In the genomic region with DNA sequence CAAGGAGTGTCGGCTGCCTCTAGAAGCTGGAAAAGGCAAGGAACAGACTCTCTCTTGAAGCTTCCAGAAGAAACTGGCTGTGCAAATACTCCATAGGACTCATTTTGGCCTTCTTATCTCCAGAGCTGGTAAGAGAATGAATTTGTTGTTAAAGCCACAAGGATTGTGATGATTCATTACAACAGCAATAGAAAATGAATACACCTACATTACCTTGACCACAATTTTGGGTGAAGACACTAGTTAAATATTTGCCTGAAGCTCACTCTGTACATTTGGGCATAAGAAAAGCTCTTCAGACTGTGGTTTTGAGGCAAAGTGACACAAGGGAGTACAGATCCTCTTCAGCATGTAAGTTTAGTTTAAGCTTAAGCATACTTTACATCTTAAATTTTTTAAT, we compare ENCODE assay signal across 17 cellular contexts.
A peak's percentile ranks its signal among the peaks of the same experiment; 100 is the strongest.
DNase-seq lines count a peak whose midpoint lies in the region; ATAC-seq and TF ChIP-seq lines count a peak whose summit lies in the region.
"Had no signal": no experiment of that assay in that cellular context is flagged by ENCODE, and none has a peak within 500 bp of the region (broad histone marks: within the 10 kb centered on the region; RNA-seq: fewer than 3 reads in every experiment).

No MANE protein-coding gene starts in this region.

- no peaks in the 10 kb centered on the region for H3K79me2 ChIP-seq in PC-3 (ENCODE audit: low read length)

- H3K36me3 ChIP-seq in PC-3 (ENCODE audit: low read depth, low read length) (no peaks in the 10 kb centered on the region), BE2C (no peaks in the 10 kb centered on the region), right atrium auricular region (no peaks in the 10 kb centered on the region)
- H3K36me3 ChIP-seq: WERI-Rb-1 had no signal

- DNase-seq in Caki2 (ENCODE audit: low read depth) (peak; percentile 26), PC-3 (peak; percentile 81), BE2C (no peak), right atrium auricular region (ENCODE audit: low spot score) (no peak), MV-4-11 (lab: John Stamatoyannopoulos, UW) (no peak)
- no peak for DNase-seq in activated naive CD4-positive, alpha-beta T cell (lab: John Stamatoyannopoulos, UW)
- DNase-seq: 8988T; activated CD8-positive, alpha-beta memory T cell treated with anti-CD3 and anti-CD28 coated beads, Interleukin-2, amount 10 ng/mL, durations not matched to agents 7 days and 5 days; activated naive CD4-positive, alpha-beta T cell treated with anti-CD3 and anti-CD28 coated beads, Interleukin-2, amount 10 ng/mL, durations not matched to agents 7 days and 5 days; CD4-positive, CD25-positive, alpha-beta regulatory T cell; effector CD4-positive, alpha-beta T cell; NCI-H1092 treated with DMSO at 0.1 percent for 48 hours; NCI-H2171 treated with DMSO at 0.1 percent for 48 hours; SW 1271; WERI-Rb-1 had no signal

- H3F3A ChIP-seq in PC-3 (ENCODE audit: low read length, unreplicated experiment) = peaks cover 5% of the 10 kb centered on the region

- H3K9me3 ChIP-seq in PC-3 (ENCODE audit: low read length) = no peaks in the 10 kb centered on the region
- no peaks in the 10 kb centered on the region; the same call in 1 of the 2 replicates for H3K9me3 ChIP-seq in BE2C
- H3K9me3 ChIP-seq in right atrium auricular region = no peaks in the 10 kb centered on the region

- no peaks in the 10 kb centered on the region for H3K9me2 ChIP-seq in PC-3 (replicated peaks; ENCODE audit: low read length)

- in situ Hi-C loops in Caki2 (cut with HindIII; ENCODE audit: low pct_unique_long_range_greater_than_20kb, low sequenced_read_pairs) = no loop called here

- peak overlapping the region; percentile 33; the same call in 1 of the 2 replicates for H3K4me3 ChIP-seq in PC-3 (ENCODE audit: low read length)
- no peak overlapping the region for H3K4me3 ChIP-seq in BE2C (ENCODE audit: low read depth, low read length)
- no peak overlapping the region for H3K4me3 ChIP-seq in right atrium auricular region

- no TSS peak for BruUV-seq in PC-3 (replicated peaks; lab: Mats Ljungman, UMichigan)

- TF ChIP-seq CTCF in PC-3 (conservative IDR thresholded peaks at IDR 0.05; ENCODE audit: low read depth, low read length) = no peak
- no peak for TF ChIP-seq CTCF in BE2C (IDR thresholded peaks at IDR 0.05; ENCODE audit: low read depth, low read length)
- no peak for TF ChIP-seq CTCF in right atrium auricular region (IDR thresholded peaks at IDR 0.05)

- H3K9ac ChIP-seq in PC-3 (ENCODE audit: low read length) = peak overlapping the region; percentile 16; the same call in 1 of the 2 replicates

- H4K20me1 ChIP-seq in PC-3 (ENCODE audit: low read length) = no peaks in the 10 kb centered on the region

- H3K27me3 ChIP-seq in PC-3 (ENCODE audit: low read length) = no peaks in the 10 kb centered on the region
- H3K27me3 ChIP-seq in BE2C = no peaks in the 10 kb centered on the region
- no peaks in the 10 kb centered on the region for H3K27me3 ChIP-seq in right atrium auricular region

- ATAC-seq in GM19452 (IDR thresholded peaks at IDR 0.05; ENCODE audit: unreplicated experiment) (peak; percentile 81), HG03135 (IDR thresholded peaks at IDR 0.05; ENCODE audit: unreplicated experiment) (peak; percentile 89), PC-3 (peak; percentile 97)
- ATAC-seq: activated CD8-positive, alpha-beta memory T cell treated with anti-CD3 and anti-CD28 coated beads, Interleukin-2, amount 10 ng/mL, durations not matched to agents 7 days and 5 days had no signal

- CTCF ChIA-PET in PC-3 (lab: Charles Lee) = interaction anchor here (0.5 to 1.0 kb wide), 2 partner anchors 21 to 245 kb away, joined by 3 read pairs; no protein-coding TSS in a partner anchor

- POLR2A ChIA-PET in PC-3 (lab: Charles Lee; ENCODE audit: unreplicated experiment) = no interaction called here

- H2AFZ ChIP-seq in PC-3 (ENCODE audit: low read length) = no peak overlapping the region

- H3K4me1 ChIP-seq in PC-3 (ENCODE audit: insufficient read depth, low read length) (peaks cover 33% of the 10 kb centered on the region), BE2C (no peaks in the 10 kb centered on the region), right atrium auricular region (no peaks in the 10 kb centered on the region)

- intact Hi-C loops in PC-3 (cut with micrococcal nuclease) = no loop called here

- H3K27ac ChIP-seq in PC-3 (ENCODE audit: low read length) (peak overlapping the region; percentile 85), right atrium auricular region (no peak overlapping the region)
- H3K27ac ChIP-seq: WERI-Rb-1 had no signal

- peak overlapping the region; percentile 65 for H3K4me2 ChIP-seq in PC-3 (ENCODE audit: low read length)

Comparison
In these comparisons a context has a peak if more than half of its experiments do, and no peak if none do; other contexts are left out.
1. DNase-seq: peak in Caki2 (single experiment) and PC-3 (single experiment); none in BE2C (single experiment), right atrium auricular region (single experiment), activated naive CD4-positive, alpha-beta T cell (0 of 4) and MV-4-11 (single experiment).
2. Peak in every context shown above with its lines, with median percentiles within 50 percentile points of each other: ATAC-seq.